1 cellular context compared by ENCODE assay signal in the genomic region with DNA sequence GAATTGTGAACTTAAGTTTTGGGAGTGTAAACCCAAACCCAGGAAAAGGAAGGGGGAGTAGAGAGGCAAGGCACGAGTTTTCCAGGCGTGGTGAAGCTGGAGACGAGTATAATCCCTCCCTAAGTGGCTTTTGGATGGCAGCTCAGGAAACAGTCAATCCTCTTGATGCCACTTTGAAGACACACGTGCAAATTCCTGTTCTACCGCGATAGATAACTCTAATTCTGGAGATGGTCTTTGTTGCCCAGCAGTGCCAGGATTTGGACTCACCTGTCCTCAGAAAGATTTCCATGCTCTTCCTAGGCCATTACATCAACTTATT.
TF ChIP-seq lines count a peak whose summit lies in the region.

No MANE protein-coding gene starts in this region.

TF ChIP-seq in H1, 55 proteins besides CTCF, POLR2A, EP300 and RAD21:
- TF ChIP-seq SUZ12 (IDR thresholded peaks at IDR 0.05; ENCODE audit: low read length) (peak; percentile 70; the same call in 1 of the 2 replicates), POLR2AphosphoS5 (IDR thresholded peaks at IDR 0.05; ENCODE audit: low read depth, low read length) (no peak), EZH2 (IDR thresholded peaks at IDR 0.05; ENCODE audit: low read depth, low read length, severe bottlenecking) (peak; percentile 3), JUND (IDR thresholded peaks at IDR 0.05; ENCODE audit: low read length) (no peak), HDAC6 (IDR thresholded peaks at IDR 0.05; ENCODE audit: low read depth, low read length) (no peak), MAX (IDR thresholded peaks at IDR 0.05) (no peak), JUN (IDR thresholded peaks at IDR 0.05; ENCODE audit: low read depth, low read length) (no peak), KDM5A (IDR thresholded peaks at IDR 0.05; ENCODE audit: low read length) (no peak), BRCA1 (IDR thresholded peaks at IDR 0.05; ENCODE audit: low read depth, low read length) (no peak), SIX5 (IDR thresholded peaks at IDR 0.05; ENCODE audit: low read depth, low read length) (no peak)
- TF ChIP-seq, protein P1, sequence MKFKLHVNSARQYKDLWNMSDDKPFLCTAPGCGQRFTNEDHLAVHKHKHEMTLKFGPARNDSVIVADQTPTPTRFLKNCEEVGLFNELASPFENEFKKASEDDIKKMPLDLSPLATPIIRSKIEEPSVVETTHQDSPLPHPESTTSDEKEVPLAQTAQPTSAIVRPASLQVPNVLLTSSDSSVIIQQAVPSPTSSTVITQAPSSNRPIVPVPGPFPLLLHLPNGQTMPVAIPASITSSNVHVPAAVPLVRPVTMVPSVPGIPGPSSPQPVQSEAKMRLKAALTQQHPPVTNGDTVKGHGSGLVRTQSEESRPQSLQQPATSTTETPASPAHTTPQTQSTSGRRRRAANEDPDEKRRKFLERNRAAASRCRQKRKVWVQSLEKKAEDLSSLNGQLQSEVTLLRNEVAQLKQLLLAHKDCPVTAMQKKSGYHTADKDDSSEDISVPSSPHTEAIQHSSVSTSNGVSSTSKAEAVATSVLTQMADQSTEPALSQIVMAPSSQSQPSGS (IDR thresholded peaks at IDR 0.05; ENCODE audit: low read length) = no peak
TF ChIP-seq in H1: peak in this region for 2.
